In the genomic region with DNA sequence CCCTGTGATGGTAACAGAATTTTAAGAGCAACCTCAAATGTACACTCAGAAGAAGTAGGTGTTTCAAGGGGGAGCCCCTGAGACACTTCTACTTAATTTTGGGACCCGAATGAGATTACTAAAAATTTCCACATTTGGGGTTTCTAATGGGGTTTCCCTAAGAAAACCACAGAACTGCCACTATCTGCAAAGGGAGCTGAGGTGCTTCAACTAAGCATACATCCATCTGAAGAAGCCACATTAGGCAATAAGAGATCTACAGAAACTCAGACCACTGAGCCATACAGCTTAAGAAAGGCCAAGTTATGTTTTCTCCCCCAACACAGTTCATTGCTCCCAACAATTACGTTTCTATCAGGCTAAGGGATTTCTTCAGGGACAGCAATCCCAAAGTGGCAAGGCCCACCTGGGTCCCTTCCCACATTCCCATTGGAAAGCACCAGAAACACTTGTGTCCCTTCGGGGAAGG, we compare ENCODE assay signal across 8 cellular contexts. TPM values are rescaled to one million over a fixed set of nuclear protein-coding genes. Genes with fewer than 3 reads are reported as not detected.
DNase-seq lines count a peak whose midpoint lies in the region; ATAC-seq and TF ChIP-seq lines count a peak whose summit lies in the region.

No MANE protein-coding gene starts in this region.

- H3K27ac ChIP-seq in BLaER1 (peak overlapping the region; percentile 60), OCI-LY1 (ENCODE audit: low read depth, low read length, poor library complexity, severe bottlenecking) (peak overlapping the region; percentile 32), stomach (peak overlapping the region; percentile 47 to 100 (median 98))

- TF ChIP-seq EP300 in stomach (IDR thresholded peaks at IDR 0.05): no peak

- peak; percentile 36 for ATAC-seq in GM19397 (IDR thresholded peaks at IDR 0.05; ENCODE audit: unreplicated experiment)
- ATAC-seq in HG03025 (IDR thresholded peaks at IDR 0.05; ENCODE audit: low FRiP score, unreplicated experiment): no peak

- no peak overlapping the region for H3K9ac ChIP-seq in BLaER1
- peak overlapping the region; percentile 35; the same call in 1 of the 2 replicates for H3K9ac ChIP-seq in OCI-LY1 (ENCODE audit: low read length)

- peaks cover 68% of the 10 kb centered on the region for H3K79me2 ChIP-seq in OCI-LY1 (ENCODE audit: insufficient read depth, low read length)

- H3K27me3 ChIP-seq in BLaER1 (no peaks in the 10 kb centered on the region), OCI-LY1 (ENCODE audit: insufficient read depth, low read length) (no peaks in the 10 kb centered on the region), stomach (no peaks in the 10 kb centered on the region)

- WGBS in stomach, 5 donors: 39 to 62% (median 54%) methylated on average over 3 of the region's 3 CpGs

- H3K4me3 ChIP-seq in BLaER1 (peak overlapping the region; percentile 32; the same call in 1 of the 2 replicates), OCI-LY1 (ENCODE audit: low read depth, low read length, poor library complexity, severe bottlenecking) (peak overlapping the region; percentile 44), stomach (peak overlapping the region; percentile 7 to 73 (median 40))

- H3F3A ChIP-seq in OCI-LY1 (ENCODE audit: insufficient read depth, low read length): no peaks in the 10 kb centered on the region

- peaks cover 72% of the 10 kb centered on the region for H3K36me3 ChIP-seq in BLaER1
- H3K36me3 ChIP-seq in OCI-LY1 (ENCODE audit: insufficient read depth, low read length): peaks cover 73% of the 10 kb centered on the region
- peaks cover 0 to 38% (median 30%) of the 10 kb centered on the region in 4 donors for H3K36me3 ChIP-seq in stomach

- DNase-seq in erythroblast (lab: John Stamatoyannopoulos, UW): no peak
- DNase-seq in stomach: no peak
- no peak for DNase-seq in NCI-H774 (lab: John Stamatoyannopoulos, UW)
- DNase-seq in NCI-H2107 (lab: John Stamatoyannopoulos, UW): no peak

- H4K20me1 ChIP-seq in BLaER1 (peaks cover 76% of the 10 kb centered on the region), OCI-LY1 (ENCODE audit: insufficient read depth, low read length) (no peaks in the 10 kb centered on the region)

- H2AFZ ChIP-seq in OCI-LY1 (ENCODE audit: low read length): no peak overlapping the region

- no peak for TF ChIP-seq CTCF in OCI-LY1 (IDR thresholded peaks at IDR 0.05; ENCODE audit: low read length)
- no peak for TF ChIP-seq CTCF in stomach (IDR thresholded peaks at IDR 0.05)

- TF ChIP-seq POLR2A in erythroblast (IDR thresholded peaks at IDR 0.05; ENCODE audit: low read length): peak; percentile 19
- no peak for TF ChIP-seq POLR2A in stomach (IDR thresholded peaks at IDR 0.05)

- no peaks in the 10 kb centered on the region for H3K9me2 ChIP-seq in OCI-LY1 (ENCODE audit: low read depth, low read length)

- H3K4me1 ChIP-seq in BLaER1 (peaks cover 92% of the 10 kb centered on the region), OCI-LY1 (ENCODE audit: insufficient read depth, low read length, severe bottlenecking) (peaks cover 80% of the 10 kb centered on the region), stomach (peaks cover 60 to 97% (median 90%) of the 10 kb centered on the region in 4 donors)

- intact Hi-C loops in stomach (cut with DNase I; ENCODE audit: low total_unique reads): no loop called here

- H3K4me2 ChIP-seq in BLaER1: peak overlapping the region; percentile 93
- peak overlapping the region; percentile 69 for H3K4me2 ChIP-seq in OCI-LY1 (ENCODE audit: low read length)

- no peaks in the 10 kb centered on the region for H3K9me3 ChIP-seq in BLaER1
- H3K9me3 ChIP-seq in OCI-LY1 (ENCODE audit: low read length): no peaks in the 10 kb centered on the region
- H3K9me3 ChIP-seq in stomach: no peaks in the 10 kb centered on the region

RNA-seq across cellular contexts. Expression of a gene that starts 5.2 kb away (rescaled TPM):
- total RNA-seq in stomach: 100 to 1,000 TPM in 2 of 5 donors, 10 to 100 TPM in 3; 61.7 to 210 (median 68.7) TPM
- polyA plus RNA-seq in stomach: 10 to 100 TPM; 47.1 to 88.2 (median 73.0) TPM

RNA-seq across cellular contexts. Expression of a gene that starts 21.6 kb away (rescaled TPM):
- 10 to 100 TPM in 1 of 5 donors, 1 to 10 TPM in 4; 5.3 to 11.4 (median 7.6) TPM for total RNA-seq in stomach
- 1 to 10 TPM; 1.7 to 7.1 (median 3.3) TPM for polyA plus RNA-seq in stomach

Comparison
In these comparisons a context has a peak if more than half of its experiments do, and no peak if none do; other contexts are left out.
1. H3K27ac ChIP-seq: peak in every context shown above with its lines; median percentile 98 in stomach; 60 in BLaER1; 32 in OCI-LY1.